ENCODE assay signal across 1 cellular context in the genomic region with DNA sequence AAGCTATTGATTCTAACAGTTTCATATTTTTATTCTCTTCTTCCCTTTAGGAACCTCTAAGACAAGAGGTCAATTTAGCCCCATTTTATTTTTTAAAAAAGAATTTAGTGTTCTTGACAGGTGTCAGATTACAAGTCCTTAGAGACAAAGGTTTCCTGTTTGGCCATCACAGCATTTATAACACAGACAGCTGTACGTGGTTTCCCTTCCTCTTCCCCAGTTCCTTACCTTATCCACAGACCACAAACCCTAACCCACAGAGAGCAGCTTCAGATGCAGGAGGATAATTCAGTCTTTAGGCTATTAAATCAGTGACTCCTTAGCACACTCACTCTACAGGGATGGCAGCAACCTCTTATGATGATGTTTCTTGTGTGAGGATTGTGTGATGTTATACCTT.
TF ChIP-seq lines count a peak whose summit lies in the region.

No MANE protein-coding gene starts in this region.

TF ChIP-seq in GM12878, 131 proteins besides CTCF, POLR2A, EP300 and RAD21 (continued from another document):
- TF ChIP-seq, protein P1, sequence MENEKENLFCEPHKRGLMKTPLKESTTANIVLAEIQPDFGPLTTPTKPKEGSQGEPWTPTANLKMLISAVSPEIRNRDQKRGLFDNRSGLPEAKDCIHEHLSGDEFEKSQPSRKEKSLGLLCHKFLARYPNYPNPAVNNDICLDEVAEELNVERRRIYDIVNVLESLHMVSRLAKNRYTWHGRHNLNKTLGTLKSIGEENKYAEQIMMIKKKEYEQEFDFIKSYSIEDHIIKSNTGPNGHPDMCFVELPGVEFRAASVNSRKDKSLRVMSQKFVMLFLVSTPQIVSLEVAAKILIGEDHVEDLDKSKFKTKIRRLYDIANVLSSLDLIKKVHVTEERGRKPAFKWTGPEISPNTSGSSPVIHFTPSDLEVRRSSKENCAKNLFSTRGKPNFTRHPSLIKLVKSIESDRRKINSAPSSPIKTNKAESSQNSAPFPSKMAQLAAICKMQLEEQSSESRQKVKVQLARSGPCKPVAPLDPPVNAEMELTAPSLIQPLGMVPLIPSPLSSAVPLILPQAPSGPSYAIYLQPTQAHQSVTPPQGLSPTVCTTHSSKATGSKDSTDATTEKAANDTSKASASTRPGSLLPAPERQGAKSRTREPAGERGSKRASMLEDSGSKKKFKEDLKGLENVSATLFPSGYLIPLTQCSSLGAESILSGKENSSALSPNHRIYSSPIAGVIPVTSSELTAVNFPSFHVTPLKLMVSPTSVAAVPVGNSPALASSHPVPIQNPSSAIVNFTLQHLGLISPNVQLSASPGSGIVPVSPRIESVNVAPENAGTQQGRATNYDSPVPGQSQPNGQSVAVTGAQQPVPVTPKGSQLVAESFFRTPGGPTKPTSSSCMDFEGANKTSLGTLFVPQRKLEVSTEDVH (IDR thresholded peaks at IDR 0.05; ENCODE audit: low read depth, partially characterized antibody) = no peak
- TF ChIP-seq ETV6 (conservative IDR thresholded peaks at IDR 0.05 in 1 of 2, IDR thresholded peaks at IDR 0.05 in 1 of 2; ENCODE audit: borderline replicate concordance in 1 of 2, low read depth in 1 of 2) (peak in 1 of 2 experiments; percentile 28; a peak in 1 of 4 replicates), BMI1 (IDR thresholded peaks at IDR 0.05; ENCODE audit: borderline replicate concordance) (peak; percentile 88), RB1 (IDR thresholded peaks at IDR 0.05; ENCODE audit: borderline replicate concordance) (no peak), NR2F1 (conservative IDR thresholded peaks at IDR 0.05) (peak; percentile 87), PAX5 (IDR thresholded peaks at IDR 0.05; ENCODE audit: borderline replicate concordance, low read depth, low read length) (peak; percentile 94), CREB1 (IDR thresholded peaks at IDR 0.05; ENCODE audit: low read depth) (0 out of 2 replicates have a peak, but pooled peaks have one; percentile 17), CREM (IDR thresholded peaks at IDR 0.05; ENCODE audit: low read depth) (peak; percentile 76), IRF4 (IDR thresholded peaks at IDR 0.05; ENCODE audit: low read depth, low read length) (peak; percentile 77; the same call in 1 of the 2 replicates), RCOR1 (conservative IDR thresholded peaks at IDR 0.05; ENCODE audit: low read depth, low read length) (0 out of 2 replicates have a peak, but pooled peaks have one; percentile 74), ZNF207 (IDR thresholded peaks at IDR 0.05; ENCODE audit: borderline replicate concordance) (no peak), DPF2 (IDR thresholded peaks at IDR 0.05) (peak; percentile 97), EZH2 (IDR thresholded peaks at IDR 0.05; ENCODE audit: borderline replicate concordance, control insufficient read depth, low read depth, low read length) (no peak), ASH2L (IDR thresholded peaks at IDR 0.05; ENCODE audit: borderline replicate concordance, low read depth) (no peak), JUNB (IDR thresholded peaks at IDR 0.05) (no peak), TBL1XR1 (IDR thresholded peaks at IDR 0.05; ENCODE audit: low read depth, low read length) (peak; percentile 90; the same call in 1 of the 2 replicates), MEF2A (IDR thresholded peaks at IDR 0.05; ENCODE audit: insufficient read depth, low read depth, low read length) (0 out of 2 replicates have a peak, but pooled peaks have one; percentile 59)
- TF ChIP-seq, protein P2, sequence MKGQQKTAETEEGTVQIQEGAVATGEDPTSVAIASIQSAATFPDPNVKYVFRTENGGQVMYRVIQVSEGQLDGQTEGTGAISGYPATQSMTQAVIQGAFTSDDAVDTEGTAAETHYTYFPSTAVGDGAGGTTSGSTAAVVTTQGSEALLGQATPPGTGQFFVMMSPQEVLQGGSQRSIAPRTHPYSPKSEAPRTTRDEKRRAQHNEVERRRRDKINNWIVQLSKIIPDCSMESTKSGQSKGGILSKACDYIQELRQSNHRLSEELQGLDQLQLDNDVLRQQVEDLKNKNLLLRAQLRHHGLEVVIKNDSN (IDR thresholded peaks at IDR 0.05; ENCODE audit: borderline replicate concordance, extremely low read length, insufficient read depth, low read depth, low read length) = no peak
- TF ChIP-seq, protein P3, sequence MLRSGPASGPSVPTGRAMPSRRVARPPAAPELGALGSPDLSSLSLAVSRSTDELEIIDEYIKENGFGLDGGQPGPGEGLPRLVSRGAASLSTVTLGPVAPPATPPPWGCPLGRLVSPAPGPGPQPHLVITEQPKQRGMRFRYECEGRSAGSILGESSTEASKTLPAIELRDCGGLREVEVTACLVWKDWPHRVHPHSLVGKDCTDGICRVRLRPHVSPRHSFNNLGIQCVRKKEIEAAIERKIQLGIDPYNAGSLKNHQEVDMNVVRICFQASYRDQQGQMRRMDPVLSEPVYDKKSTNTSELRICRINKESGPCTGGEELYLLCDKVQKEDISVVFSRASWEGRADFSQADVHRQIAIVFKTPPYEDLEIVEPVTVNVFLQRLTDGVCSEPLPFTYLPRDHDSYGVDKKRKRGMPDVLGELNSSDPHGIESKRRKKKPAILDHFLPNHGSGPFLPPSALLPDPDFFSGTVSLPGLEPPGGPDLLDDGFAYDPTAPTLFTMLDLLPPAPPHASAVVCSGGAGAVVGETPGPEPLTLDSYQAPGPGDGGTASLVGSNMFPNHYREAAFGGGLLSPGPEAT (IDR thresholded peaks at IDR 0.05; ENCODE audit: low read depth) = peak; percentile 93
- TF ChIP-seq, protein P4, sequence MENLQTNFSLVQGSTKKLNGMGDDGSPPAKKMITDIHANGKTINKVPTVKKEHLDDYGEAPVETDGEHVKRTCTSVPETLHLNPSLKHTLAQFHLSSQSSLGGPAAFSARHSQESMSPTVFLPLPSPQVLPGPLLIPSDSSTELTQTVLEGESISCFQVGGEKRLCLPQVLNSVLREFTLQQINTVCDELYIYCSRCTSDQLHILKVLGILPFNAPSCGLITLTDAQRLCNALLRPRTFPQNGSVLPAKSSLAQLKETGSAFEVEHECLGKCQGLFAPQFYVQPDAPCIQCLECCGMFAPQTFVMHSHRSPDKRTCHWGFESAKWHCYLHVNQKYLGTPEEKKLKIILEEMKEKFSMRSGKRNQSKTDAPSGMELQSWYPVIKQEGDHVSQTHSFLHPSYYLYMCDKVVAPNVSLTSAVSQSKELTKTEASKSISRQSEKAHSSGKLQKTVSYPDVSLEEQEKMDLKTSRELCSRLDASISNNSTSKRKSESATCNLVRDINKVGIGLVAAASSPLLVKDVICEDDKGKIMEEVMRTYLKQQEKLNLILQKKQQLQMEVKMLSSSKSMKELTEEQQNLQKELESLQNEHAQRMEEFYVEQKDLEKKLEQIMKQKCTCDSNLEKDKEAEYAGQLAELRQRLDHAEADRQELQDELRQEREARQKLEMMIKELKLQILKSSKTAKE (IDR thresholded peaks at IDR 0.05; ENCODE audit: low read depth, poor library complexity, severe bottlenecking) = peak; percentile 78
- TF ChIP-seq, protein P5, sequence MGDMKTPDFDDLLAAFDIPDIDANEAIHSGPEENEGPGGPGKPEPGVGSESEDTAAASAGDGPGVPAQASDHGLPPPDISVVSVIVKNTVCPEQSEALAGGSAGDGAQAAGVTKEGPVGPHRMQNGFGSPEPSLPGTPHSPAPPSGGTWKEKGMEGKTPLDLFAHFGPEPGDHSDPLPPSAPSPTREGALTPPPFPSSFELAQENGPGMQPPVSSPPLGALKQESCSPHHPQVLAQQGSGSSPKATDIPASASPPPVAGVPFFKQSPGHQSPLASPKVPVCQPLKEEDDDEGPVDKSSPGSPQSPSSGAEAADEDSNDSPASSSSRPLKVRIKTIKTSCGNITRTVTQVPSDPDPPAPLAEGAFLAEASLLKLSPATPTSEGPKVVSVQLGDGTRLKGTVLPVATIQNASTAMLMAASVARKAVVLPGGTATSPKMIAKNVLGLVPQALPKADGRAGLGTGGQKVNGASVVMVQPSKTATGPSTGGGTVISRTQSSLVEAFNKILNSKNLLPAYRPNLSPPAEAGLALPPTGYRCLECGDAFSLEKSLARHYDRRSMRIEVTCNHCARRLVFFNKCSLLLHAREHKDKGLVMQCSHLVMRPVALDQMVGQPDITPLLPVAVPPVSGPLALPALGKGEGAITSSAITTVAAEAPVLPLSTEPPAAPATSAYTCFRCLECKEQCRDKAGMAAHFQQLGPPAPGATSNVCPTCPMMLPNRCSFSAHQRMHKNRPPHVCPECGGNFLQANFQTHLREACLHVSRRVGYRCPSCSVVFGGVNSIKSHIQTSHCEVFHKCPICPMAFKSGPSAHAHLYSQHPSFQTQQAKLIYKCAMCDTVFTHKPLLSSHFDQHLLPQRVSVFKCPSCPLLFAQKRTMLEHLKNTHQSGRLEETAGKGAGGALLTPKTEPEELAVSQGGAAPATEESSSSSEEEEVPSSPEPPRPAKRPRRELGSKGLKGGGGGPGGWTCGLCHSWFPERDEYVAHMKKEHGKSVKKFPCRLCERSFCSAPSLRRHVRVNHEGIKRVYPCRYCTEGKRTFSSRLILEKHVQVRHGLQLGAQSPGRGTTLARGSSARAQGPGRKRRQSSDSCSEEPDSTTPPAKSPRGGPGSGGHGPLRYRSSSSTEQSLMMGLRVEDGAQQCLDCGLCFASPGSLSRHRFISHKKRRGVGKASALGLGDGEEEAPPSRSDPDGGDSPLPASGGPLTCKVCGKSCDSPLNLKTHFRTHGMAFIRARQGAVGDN (IDR thresholded peaks at IDR 0.05) = no peak
